Comparison of ENCODE assay signal across 12 cellular contexts in the genomic region with DNA sequence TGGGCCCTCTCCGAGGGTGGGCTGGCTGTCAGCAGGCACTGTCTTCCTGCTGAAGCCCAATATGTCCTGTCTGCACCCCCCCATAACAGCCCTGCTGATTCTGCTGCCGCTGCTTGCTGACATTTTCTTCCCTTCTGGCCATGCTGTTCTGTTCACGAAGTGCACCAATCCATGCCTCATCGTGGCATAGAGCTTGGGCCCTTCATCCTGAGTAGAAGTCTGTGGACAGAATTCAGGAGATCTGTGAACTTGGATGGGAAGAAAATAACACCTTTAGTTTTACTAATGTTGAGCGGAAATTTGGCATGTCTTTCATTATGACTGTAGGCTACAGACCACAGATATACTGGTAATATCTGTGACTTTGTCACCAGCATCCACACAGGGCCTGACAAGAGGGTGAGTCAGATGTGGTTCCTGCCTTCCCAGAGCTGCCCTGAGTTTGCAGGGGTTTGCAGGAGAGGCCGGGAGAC. TPM values are rescaled to one million over a fixed set of nuclear protein-coding genes. Genes with fewer than 3 reads are reported as not detected.
DNase-seq lines count a peak whose midpoint lies in the region; ATAC-seq and TF ChIP-seq lines count a peak whose summit lies in the region.
"Had no signal": no experiment of that assay in that cellular context is flagged by ENCODE, and none has a peak within 500 bp of the region (broad histone marks: within the 10 kb centered on the region; RNA-seq: fewer than 3 reads in every experiment).

No MANE protein-coding gene starts in this region.

- no peak overlapping the region for H3K4ac ChIP-seq in mesendoderm (ENCODE audit: low read depth, low read length)

- H3K56ac ChIP-seq in mesendoderm (ENCODE audit: low read length): peak overlapping the region; percentile 56

- peak overlapping the region; percentile 17; the same call in 1 of the 2 replicates for H3K9ac ChIP-seq in OCI-LY3 (ENCODE audit: low read length)
- no peak overlapping the region for H3K9ac ChIP-seq in mesendoderm (ENCODE audit: low read length)

- H3K4me1 ChIP-seq in OCI-LY3 (ENCODE audit: low read length): peaks cover 20% of the 10 kb centered on the region
- no peaks in the 10 kb centered on the region for H3K4me1 ChIP-seq in mesendoderm (ENCODE audit: control insufficient read depth, low read depth, low read length)
- H3K4me1 ChIP-seq: gastroesophageal sphincter had no signal

- no peak for ATAC-seq in HG02678 (IDR thresholded peaks at IDR 0.05; ENCODE audit: unreplicated experiment)
- ATAC-seq: gastroesophageal sphincter, left ventricle myocardium superior had no signal

- H3K27me3 ChIP-seq in OCI-LY3 (ENCODE audit: low read depth, low read length): peaks cover 32% of the 10 kb centered on the region
- no peaks in the 10 kb centered on the region for H3K27me3 ChIP-seq in mesendoderm (ENCODE audit: insufficient read depth, low read length, poor library complexity)
- H3K27me3 ChIP-seq: gastroesophageal sphincter had no signal

- H3K27ac ChIP-seq in OCI-LY3 (ENCODE audit: low read length) (no peak overlapping the region), mesendoderm (ENCODE audit: low read depth, low read length) (no peak overlapping the region)
- H3K27ac ChIP-seq: 22Rv1, gastroesophageal sphincter had no signal

- DNase-seq in DMS53 (lab: John Stamatoyannopoulos, UW) (peak; percentile 33), DMS53 treated with DMSO at 0.1 percent for 48 hours (lab: John Stamatoyannopoulos, UW; ENCODE audit: unreplicated experiment) (no peak), GM20000 (ENCODE audit: low spot score) (peak; percentile 62), mesendoderm (no peak), NCI-H146 treated with DMSO at 0.1 percent for 48 hours (lab: John Stamatoyannopoulos, UW; ENCODE audit: unreplicated experiment) (no peak), NCI-H1105 treated with DMSO at 0.1 percent for 48 hours (lab: John Stamatoyannopoulos, UW) (no peak)
- DNase-seq: left ventricle myocardium superior, NCI-H510A treated with DMSO at 0.1 percent for 48 hours had no signal

- H4K8ac ChIP-seq in mesendoderm (ENCODE audit: low read depth, low read length): no peak overlapping the region

- no peak overlapping the region for H2BK15ac ChIP-seq in mesendoderm (replicated peaks; ENCODE audit: low read depth)

- no peaks in the 10 kb centered on the region for H3K79me1 ChIP-seq in mesendoderm (ENCODE audit: low read length)

- H3K36me3 ChIP-seq in OCI-LY3 (replicated peaks; ENCODE audit: low read depth, low read length) (no peaks in the 10 kb centered on the region), mesendoderm (ENCODE audit: control insufficient read depth, insufficient read depth, low read length) (no peaks in the 10 kb centered on the region)
- H3K36me3 ChIP-seq: gastroesophageal sphincter had no signal

- TF ChIP-seq CTCF in GM20000 (IDR thresholded peaks at IDR 0.05; ENCODE audit: extremely low read depth, missing control alignments) (no peak), OCI-LY3 (IDR thresholded peaks at IDR 0.05; ENCODE audit: low read depth, low read length) (no peak)

- H4K5ac ChIP-seq in mesendoderm (ENCODE audit: low read length): no peak overlapping the region

- no peak overlapping the region for H3K23ac ChIP-seq in mesendoderm (ENCODE audit: low read length)

- no CpG with 5 or more reads among the region's 6 CpGs for WGBS in mesendoderm (ENCODE audit: extremely low coverage, insufficient coverage, low lambda C conversion rate)

- H2AFZ ChIP-seq in OCI-LY3 (ENCODE audit: low read depth, low read length): no peak overlapping the region

- no peaks in the 10 kb centered on the region for H3K79me2 ChIP-seq in OCI-LY3 (ENCODE audit: low read length)
- no peaks in the 10 kb centered on the region for H3K79me2 ChIP-seq in mesendoderm (ENCODE audit: control insufficient read depth, insufficient read depth, low read length)

- no peak overlapping the region for H2BK5ac ChIP-seq in mesendoderm (ENCODE audit: low read length)

- no peak overlapping the region for H2AK5ac ChIP-seq in mesendoderm (ENCODE audit: low read length)

- H3K4me3 ChIP-seq in OCI-LY3 (ENCODE audit: low read length) (peak overlapping the region; percentile 42), mesendoderm (ENCODE audit: low read length) (no peak overlapping the region)
- H3K4me3 ChIP-seq: gastroesophageal sphincter had no signal

- peak overlapping the region; percentile 59 for H3K4me2 ChIP-seq in OCI-LY3 (ENCODE audit: low read length)
- H3K4me2 ChIP-seq in mesendoderm (ENCODE audit: low read length): no peak overlapping the region

- no peaks in the 10 kb centered on the region for H3K9me3 ChIP-seq in OCI-LY3 (ENCODE audit: insufficient read depth, low read length)
- H3K9me3 ChIP-seq: gastroesophageal sphincter had no signal

- H4K20me1 ChIP-seq in OCI-LY3 (ENCODE audit: insufficient read depth, low read length): no peaks in the 10 kb centered on the region; the same call in 1 of the 2 replicates

- H2BK120ac ChIP-seq in mesendoderm (ENCODE audit: low read depth, low read length): no peak overlapping the region

- no peak overlapping the region for H3K18ac ChIP-seq in mesendoderm (ENCODE audit: low read length)

RNA-seq across cellular contexts. Expression of a gene that starts 14.1 kb away (rescaled TPM):
- polyA plus RNA-seq in mesendoderm (2013, experiment 1 of 2): 38.5 TPM
- 41.4 TPM for polyA plus RNA-seq in mesendoderm (2013, experiment 2 of 2)

RNA-seq across cellular contexts. Expression of a gene that starts 29.9 kb away (rescaled TPM):
- 0.08 TPM for polyA plus RNA-seq in mesendoderm (2013, experiment 1 of 2)
- 0.04 TPM for polyA plus RNA-seq in mesendoderm (2013, experiment 2 of 2)

RNA-seq across cellular contexts. Expression of a gene that starts 54.9 kb away (rescaled TPM):
- polyA plus RNA-seq in mesendoderm (2013, experiment 1 of 2): 12.1 TPM
- 11.1 TPM for polyA plus RNA-seq in mesendoderm (2013, experiment 2 of 2)

Comparison
In these comparisons a context has a peak if more than half of its experiments do, and no peak if none do; other contexts are left out.
1. DNase-seq: peak in DMS53 (single experiment) and GM20000 (single experiment); none in DMS53 treated with DMSO at 0.1 percent for 48 hours (single experiment), mesendoderm (single experiment), NCI-H146 treated with DMSO at 0.1 percent for 48 hours (single experiment) and NCI-H1105 treated with DMSO at 0.1 percent for 48 hours (single experiment).